8 cellular contexts compared by ENCODE assay signal in genomic region chr7:33346055-33346454, GRCh38.
"Had no signal": no experiment of that assay in that cellular context is flagged by ENCODE, and none has a peak within 500 bp of the region (broad histone marks: within the 10 kb centered on the region; RNA-seq: fewer than 3 reads in every experiment).

No MANE protein-coding gene starts in this region.

- DNase-seq: H9, HCEC 1CT, KG1 had no signal

- H3K27me3 Mint-ChIP-seq: IgD-negative memory B cell had no signal

- H3K4me1 Mint-ChIP-seq: GM23338, IgD-negative memory B cell had no signal

- H3K9me3 Mint-ChIP-seq: GM23338, H9, IgD-negative memory B cell had no signal

- H3K27ac ChIP-seq: HL-60 had no signal

- H3K4me3 ChIP-seq: GM23338, K562 had no signal

- ATAC-seq: GM23338, HepG2, K562 had no signal

- H3K4me3 Mint-ChIP-seq: GM23338, H9, IgD-negative memory B cell had no signal
